ENCODE assay signal across 8 cellular contexts in genomic region chr20:49812463-49813304, GRCh38. TPM values are rescaled to one million over a fixed set of nuclear protein-coding genes. Genes with fewer than 3 reads are reported as not detected.
DNase-seq lines count a peak whose midpoint lies in the region; ATAC-seq and TF ChIP-seq lines count a peak whose summit lies in the region.

SLC9A8 (plus strand) TSS chr20:49812828; CDS start chr20:49812923, 95 bp downstream.

- H3K4me1 Mint-ChIP-seq in Calu3 (ENCODE audit: low read depth, unreplicated experiment) = peaks cover 54% of the 10 kb centered on the region

- H3K9me3 Mint-ChIP-seq in Calu3 (ENCODE audit: low read depth, unreplicated experiment) = no peaks in the 10 kb centered on the region

- DNase-seq in Calu3 (peak; percentile 93), epidermal melanocyte (ENCODE audit: insufficient read length, low spot score) (peak; percentile 88), middle frontal gyrus (ENCODE audit: extremely low spot score, low spot score) (peak; percentile 85)
- DNase-seq in activated CD8-positive, alpha-beta memory T cell treated with anti-CD3 and anti-CD28 coated beads, Interleukin-2, amount 50 U/mL, for 48 hours = peak; percentile 92
- DNase-seq in stimulated activated CD8-positive, alpha-beta memory T cell treated with anti-CD3 and anti-CD28 coated beads, Interleukin-2, amount 100 ng/mL, for 1 hour (ENCODE audit: low read depth in 2 of 2) = peak; percentile 61 to 70

- H4K20me1 ChIP-seq in OCI-LY1 (ENCODE audit: insufficient read depth, low read length) = no peaks in the 10 kb centered on the region

- H3K4me3 ChIP-seq in HUES48 (ENCODE audit: low read depth, low read length) (peak within 1 kb of the TSS; percentile 88), OCI-LY1 (ENCODE audit: low read depth, low read length, poor library complexity, severe bottlenecking) (peak within 1 kb of the TSS; percentile 86)

- H3K4me2 ChIP-seq in OCI-LY1 (ENCODE audit: low read length) = peak within 1 kb of the TSS; percentile 98

- 0 out of 2 replicates have a peak within 1 kb of the TSS, but pooled peaks have one; percentile 17 for H2AFZ ChIP-seq in OCI-LY1 (ENCODE audit: low read length)

- H3K36me3 Mint-ChIP-seq in Calu3 (ENCODE audit: insufficient read depth, unreplicated experiment) = peaks cover 47% of the 10 kb centered on the region

- H3K9me3 ChIP-seq in HUES48 (ENCODE audit: control insufficient read depth, insufficient read depth, low read length) (no peaks in the 10 kb centered on the region), OCI-LY1 (ENCODE audit: low read length) (no peaks in the 10 kb centered on the region)

- H3K4me1 ChIP-seq in HUES48 (ENCODE audit: control insufficient read depth, insufficient read depth, low read length) (peaks cover 7% of the 10 kb centered on the region), OCI-LY1 (ENCODE audit: insufficient read depth, low read length, severe bottlenecking) (peaks cover 37% of the 10 kb centered on the region)

- CTCF ChIA-PET in Calu3 (lab: Charles Lee) = interaction anchor here (0.6 to 1.4 kb wide), 19 partner anchors 17 to 232 kb away, joined by 3 to 15 read pairs (median 4); no protein-coding TSS in a partner anchor

- peak within 1 kb of the TSS; percentile 89 for H3K4me3 Mint-ChIP-seq in Calu3 (ENCODE audit: low read depth, unreplicated experiment)

- H3K27ac ChIP-seq in HUES48 (ENCODE audit: low read depth, low read length) (peak within 1 kb of the TSS; percentile 91), OCI-LY1 (ENCODE audit: low read depth, low read length, poor library complexity, severe bottlenecking) (peak within 1 kb of the TSS; percentile 85)

- intact Hi-C loops in Calu3 (cut with micrococcal nuclease; ENCODE audit: unreplicated experiment) = loop anchor here (2.0 to 5.0 kb wide), 2 partner anchors 45 to 202 kb away; no protein-coding TSS in a partner anchor

- TF ChIP-seq CTCF in Calu3 (IDR thresholded peaks at IDR 0.05; ENCODE audit: unreplicated experiment) = peak; percentile 69
- TF ChIP-seq CTCF in OCI-LY1 (IDR thresholded peaks at IDR 0.05; ENCODE audit: low read length) = peak; percentile 10; the same call in 1 of the 2 replicates

- ATAC-seq in GM21390 (IDR thresholded peaks at IDR 0.05; ENCODE audit: unreplicated experiment) = peak; percentile 88

- H3K9ac ChIP-seq in HUES48 (ENCODE audit: low read depth, low read length) (peak within 1 kb of the TSS; percentile 72), OCI-LY1 (ENCODE audit: low read length) (peak within 1 kb of the TSS; percentile 96)

- no TSS peak for BruUV-seq in Calu3 (replicated peaks; lab: Mats Ljungman, UMichigan)

- H3K36me3 ChIP-seq in HUES48 (ENCODE audit: control insufficient read depth, insufficient read depth, low read length) (peaks cover 13% of the 10 kb centered on the region), OCI-LY1 (ENCODE audit: insufficient read depth, low read length) (peaks cover 28% of the 10 kb centered on the region)

- H3K79me2 ChIP-seq in OCI-LY1 (ENCODE audit: insufficient read depth, low read length) = peaks cover 6% of the 10 kb centered on the region

- H3K27me3 ChIP-seq in HUES48 (ENCODE audit: control insufficient read depth, insufficient read depth, low read length) (no peaks in the 10 kb centered on the region), OCI-LY1 (ENCODE audit: insufficient read depth, low read length) (no peaks in the 10 kb centered on the region)

- H3K27ac Mint-ChIP-seq in Calu3 (ENCODE audit: unreplicated experiment) = peak within 1 kb of the TSS; percentile 44

- no peaks in the 10 kb centered on the region for H3K9me2 ChIP-seq in OCI-LY1 (ENCODE audit: low read depth, low read length)

- no peaks in the 10 kb centered on the region for H3K27me3 Mint-ChIP-seq in Calu3 (ENCODE audit: unreplicated experiment)

- H3F3A ChIP-seq in OCI-LY1 (ENCODE audit: insufficient read depth, low read length) = no peaks in the 10 kb centered on the region

RNA-seq across cellular contexts. Expression of gene SLC9A8, which starts in this region (rescaled TPM):
- total RNA-seq in Calu3 (2022) = 30.0 and 31.7 TPM in 2 replicates

Comparison
In these comparisons a context has a peak if more than half of its experiments do, and no peak if none do; other contexts are left out.
1. Peak in every context shown above with its lines: DNase-seq, ATAC-seq, H3K4me3 ChIP-seq and H3K27ac ChIP-seq.